Comparison of ENCODE assay signal across 20 cellular contexts in the genomic region with DNA sequence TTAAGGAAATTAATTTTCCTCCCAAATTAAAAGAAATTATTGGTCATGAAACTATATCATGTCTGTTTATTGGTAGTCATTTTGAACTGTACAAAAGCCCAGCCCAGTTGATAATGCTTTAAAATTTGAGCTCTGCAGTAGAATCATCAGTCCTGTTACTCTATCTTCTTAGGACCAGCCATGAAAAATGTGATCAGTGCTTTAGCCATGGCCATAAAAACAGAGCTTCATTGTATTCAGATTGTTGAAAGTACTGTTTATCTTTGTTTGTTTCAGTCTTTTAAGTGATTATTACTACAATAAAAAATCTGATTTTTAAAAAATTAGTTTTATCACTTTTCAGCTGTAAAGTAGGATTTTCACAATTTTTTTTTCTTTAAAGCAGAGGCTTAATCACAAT.
"Had no signal": no experiment of that assay in that cellular context is flagged by ENCODE, and none has a peak within 500 bp of the region (broad histone marks: within the 10 kb centered on the region; RNA-seq: fewer than 3 reads in every experiment).

No MANE protein-coding gene starts in this region.

- ATAC-seq: HepG2, Panc1, PC-3, SK-N-SH treated with all-trans-retinoic acid at 6 μM for 48 hours had no signal

- H3K9me3 ChIP-seq: MG63, SJCRH30 had no signal

- DNase-seq: IMR-90, Karpas-422, KG1, MG63, NCI-H1092 treated with DMSO at 0.1 percent for 48 hours, NCI-H1436, NCI-H1694, NCI-H187 treated with DMSO at 0.1 percent for 48 hours, NCI-H2081, NCI-H2107, NCI-H2227 treated with DMSO at 0.1 percent for 48 hours, NCI-H524, NCI-H526 treated with DMSO at 0.1 percent for 48 hours, NCI-H774, PC-3, SHP77 treated with DMSO at 0.1 percent for 48 hours had no signal
